ENCODE assay signal across 10 cellular contexts in the genomic region with DNA sequence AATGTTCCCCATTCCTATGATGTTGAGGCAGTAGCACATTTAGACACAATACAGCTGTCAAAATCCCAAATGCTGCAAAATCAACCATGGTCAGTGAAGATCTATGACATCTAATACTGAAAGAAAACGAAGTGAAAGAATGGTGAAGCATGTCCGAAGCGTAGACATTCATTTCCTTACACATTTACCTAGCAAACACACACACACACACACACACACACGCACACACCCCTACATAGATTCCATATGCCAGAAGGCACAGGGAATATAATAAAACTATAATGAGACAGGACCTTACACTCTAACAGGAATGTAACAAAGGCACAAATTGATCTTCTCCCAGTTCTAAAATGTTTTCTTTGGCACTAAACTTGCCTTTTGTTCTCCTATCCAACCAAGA. TPM values are rescaled to one million over a fixed set of nuclear protein-coding genes. Genes with fewer than 3 reads are reported as not detected.
DNase-seq lines count a peak whose midpoint lies in the region; ATAC-seq, FAIRE-seq and TF ChIP-seq lines count a peak whose summit lies in the region.
"Had no signal": no experiment of that assay in that cellular context is flagged by ENCODE, and none has a peak within 500 bp of the region (broad histone marks: within the 10 kb centered on the region; RNA-seq: fewer than 3 reads in every experiment).

No MANE protein-coding gene starts in this region.

- TF ChIP-seq POLR2A in IMR-90 (IDR thresholded peaks at IDR 0.05; ENCODE audit: low read depth, low read length): no peak

- no peak overlapping the region for H2BK15ac ChIP-seq in IMR-90 (ENCODE audit: low read depth, low read length)

- no CpG with 5 or more reads among the region's 4 CpGs for WGBS in IMR-90 (ENCODE audit: extremely low coverage in 2 of 2, insufficient read length in 1 of 2), 2 experiments
- WGBS in psoas muscle, 3 donors: 61 to 73% (median 65%) methylated on average over 4 of the region's 4 CpGs

- peak overlapping the region; percentile 11; the same call in 1 of the 2 replicates for H2BK20ac ChIP-seq in IMR-90 (ENCODE audit: low read depth, low read length)

- peaks cover 48 to 88% of the 10 kb centered on the region in 2 experiments for H3K79me1 ChIP-seq in IMR-90 (ENCODE audit: low read depth in 1 of 2, low read length in 2 of 2)

- H2BK5ac ChIP-seq in IMR-90 (ENCODE audit: low read depth, low read length, poor library complexity, severe bottlenecking): peak overlapping the region; percentile 57

- no peak overlapping the region for H3K9ac ChIP-seq in IMR-90 (ENCODE audit: low read depth, low read length)

- peak overlapping the region; percentile 7; the same call in 1 of the 2 replicates for H3K4me2 ChIP-seq in IMR-90 (ENCODE audit: low read depth, low read length)

- H3K4me1 ChIP-seq in IMR-90 (ENCODE audit: control insufficient read depth, insufficient read depth, low read length) (peaks cover 16% of the 10 kb centered on the region), psoas muscle (peaks cover 50% of the 10 kb centered on the region)

- H4K91ac ChIP-seq in IMR-90 (ENCODE audit: insufficient read depth, low read depth, low read length): no peak overlapping the region

- in situ Hi-C loops in IMR-90 (cut with MboI; ENCODE audit: low sequenced_read_pairs): no loop called here

- H2AK5ac ChIP-seq in IMR-90 (ENCODE audit: low read depth, low read length): peak overlapping the region; percentile 39; the same call in 1 of the 2 replicates

- peak overlapping the region; percentile 53 for H3K14ac ChIP-seq in IMR-90 (replicated peaks; ENCODE audit: low read depth, low read length)

- no peak overlapping the region for H4K5ac ChIP-seq in IMR-90 (ENCODE audit: low read depth, low read length)

- peak; percentile 60 for ATAC-seq in GM18861 (IDR thresholded peaks at IDR 0.05; ENCODE audit: unreplicated experiment)
- ATAC-seq in HG02588 (IDR thresholded peaks at IDR 0.05; ENCODE audit: unreplicated experiment): peak; percentile 75
- ATAC-seq in IMR-90 (ENCODE audit: low read depth): no peak
- no peak for ATAC-seq in psoas muscle

- no peak overlapping the region for H2AFZ ChIP-seq in IMR-90 (replicated peaks; ENCODE audit: low read length, poor library complexity)

- H3K27ac Mint-ChIP-seq in nephron: peak overlapping the region; percentile 9 to 77 (median 45)

- dilution Hi-C loops in IMR-90 (cut with HindIII; ENCODE audit: low sequenced_read_pairs, unreplicated experiment): no loop called here

- H3K27me3 ChIP-seq in IMR-90 (ENCODE audit: control insufficient read depth, insufficient read depth, low read length) (no peaks in the 10 kb centered on the region), psoas muscle (ENCODE audit: insufficient read depth in 3 of 3, low read length in 2 of 3) (no peaks in the 10 kb centered on the region)
- H3K27me3 ChIP-seq: stomach had no signal

- no peak overlapping the region for H2AK9ac ChIP-seq in IMR-90 (replicated peaks; ENCODE audit: low read depth, low read length, poor library complexity)

- H3K9me3 Mint-ChIP-seq in nephron: no peaks in the 10 kb centered on the region

- H3K4me1 Mint-ChIP-seq in nephron: peaks cover 30% of the 10 kb centered on the region

- peaks cover 17% of the 10 kb centered on the region; the same call in 1 of the 2 replicates for H4K20me1 ChIP-seq in IMR-90 (ENCODE audit: insufficient read depth, low read length)

- peak overlapping the region; percentile 56; the same call in 1 of the 2 replicates for H2BK120ac ChIP-seq in IMR-90 (ENCODE audit: low read depth, low read length)

- CTCF ChIA-PET in IMR-90 (lab: Yijun Ruan, JAX): no interaction called here

- H3K27ac ChIP-seq in IMR-90 (ENCODE audit: insufficient read depth, low read length) (no peak overlapping the region), psoas muscle (no peak overlapping the region)

- no peaks in the 10 kb centered on the region for H3K36me3 Mint-ChIP-seq in nephron (ENCODE audit: low read depth)

- H4K8ac ChIP-seq in IMR-90 (ENCODE audit: low read depth in 2 of 2, low read length in 2 of 2): peak overlapping the region in 1 of 2 experiments; percentile 18; a peak in 3 of 4 replicates

- no peak for DNase-seq in IMR-90
- DNase-seq in globus pallidus (ENCODE audit: low spot score): no peak
- DNase-seq in urothelium cell line (ENCODE audit: low spot score): no peak
- DNase-seq in SK-N-DZ (ENCODE audit: low spot score): no peak
- no peak for DNase-seq in psoas muscle
- DNase-seq: NCI-H1105 treated with DMSO at 0.1 percent for 48 hours, stomach had no signal

- TF ChIP-seq CTCF in IMR-90 (conservative IDR thresholded peaks at IDR 0.05; ENCODE audit: low read depth, low read length) (no peak), nephron (IDR thresholded peaks at IDR 0.05; ENCODE audit: unreplicated experiment in 3 of 3) (no peak), psoas muscle (IDR thresholded peaks at IDR 0.05) (no peak)

- H3K18ac ChIP-seq in IMR-90 (ENCODE audit: low read depth, low read length): peak overlapping the region; percentile 12; the same call in 1 of the 2 replicates

- H3K9me3 ChIP-seq in IMR-90 (ENCODE audit: control insufficient read depth, insufficient read depth, low read length) (no peaks in the 10 kb centered on the region), psoas muscle (no peaks in the 10 kb centered on the region)
- H3K9me3 ChIP-seq: stomach had no signal

- H3K4me3 Mint-ChIP-seq in nephron: no peak overlapping the region

- H3K56ac ChIP-seq in IMR-90 (ENCODE audit: extremely low read depth, insufficient read depth, low read length): no peak overlapping the region

- no peak for FAIRE-seq in urothelium cell line (lab: Jason Lieb, UNC)

- no peak for TF ChIP-seq RAD21 in IMR-90 (IDR thresholded peaks at IDR 0.05; ENCODE audit: low read length)

- intact Hi-C loops in IMR-90 (cut with micrococcal nuclease): no loop called here
- intact Hi-C loops in psoas muscle (cut with DNase I): loop anchor here in 1 of 2 donors (2.0 kb wide), 1 partner anchor 33 kb away; a partner anchor contains a TSS

- POLR2A ChIA-PET in IMR-90 (lab: Charles Lee; ENCODE audit: unreplicated experiment): no interaction called here

- no peaks in the 10 kb centered on the region for H3K27me3 Mint-ChIP-seq in nephron (ENCODE audit: low read depth)

- H3K4me3 ChIP-seq in IMR-90 (ENCODE audit: insufficient read depth, low read depth, low read length) (no peak overlapping the region), psoas muscle (no peak overlapping the region)

- peak overlapping the region; percentile 14; the same call in 1 of the 2 replicates for H3K4ac ChIP-seq in IMR-90 (ENCODE audit: low read depth, low read length)

- BruUV-seq in IMR-90 (replicated peaks; lab: Mats Ljungman, UMichigan): no TSS peak

- no peak overlapping the region for H3K23ac ChIP-seq in IMR-90 (ENCODE audit: low read depth, low read length)

- H3K36me3 ChIP-seq in IMR-90 (ENCODE audit: control insufficient read depth, insufficient read depth, low read length) (no peaks in the 10 kb centered on the region), psoas muscle (ENCODE audit: insufficient read depth in 1 of 2, low read depth in 1 of 2) (no peaks in the 10 kb centered on the region)
- H3K36me3 ChIP-seq: stomach had no signal

- H3K9me1 ChIP-seq in IMR-90 (ENCODE audit: insufficient read depth, low read length): peaks cover 19% of the 10 kb centered on the region

TF ChIP-seq in IMR-90, 13 proteins besides CTCF, POLR2A, EP300 and RAD21:
- TF ChIP-seq RFX5 (IDR thresholded peaks at IDR 0.05; ENCODE audit: low read depth, low read length) (no peak), MAZ (IDR thresholded peaks at IDR 0.05; ENCODE audit: borderline replicate concordance, low read depth, low read length) (no peak), NFE2L2 (IDR thresholded peaks at IDR 0.05; ENCODE audit: low read depth, low read length) (no peak), CEBPB (IDR thresholded peaks at IDR 0.05; ENCODE audit: low read depth, low read length) (no peak), BHLHE40 (IDR thresholded peaks at IDR 0.05; ENCODE audit: low read depth, low read length) (no peak), FOS (IDR thresholded peaks at IDR 0.05; ENCODE audit: low read depth, low read length) (no peak), SMC3 (IDR thresholded peaks at IDR 0.05; ENCODE audit: low read depth, low read length) (no peak), MXI1 (IDR thresholded peaks at IDR 0.05; ENCODE audit: borderline replicate concordance, low read depth, low read length) (no peak)
- TF ChIP-seq, protein P1, sequence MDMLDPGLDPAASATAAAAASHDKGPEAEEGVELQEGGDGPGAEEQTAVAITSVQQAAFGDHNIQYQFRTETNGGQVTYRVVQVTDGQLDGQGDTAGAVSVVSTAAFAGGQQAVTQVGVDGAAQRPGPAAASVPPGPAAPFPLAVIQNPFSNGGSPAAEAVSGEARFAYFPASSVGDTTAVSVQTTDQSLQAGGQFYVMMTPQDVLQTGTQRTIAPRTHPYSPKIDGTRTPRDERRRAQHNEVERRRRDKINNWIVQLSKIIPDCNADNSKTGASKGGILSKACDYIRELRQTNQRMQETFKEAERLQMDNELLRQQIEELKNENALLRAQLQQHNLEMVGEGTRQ (IDR thresholded peaks at IDR 0.05; ENCODE audit: low read depth, low read length): no peak

RNA-seq across cellular contexts. Expression of a gene that starts 32.4 kb away (rescaled TPM):
- total RNA-seq in IMR-90 (2012; rRNA removed) (30.8 and 44.2 TPM in 2 replicates), psoas muscle (10 to 100 TPM; 14.5 to 40.1 (median 23.0) TPM)
- polyA plus RNA-seq in IMR-90 (2012; rRNA removed) (18.1 and 21.8 TPM in 2 replicates), psoas muscle (10 to 100 TPM in 2 of 3 donors, 1 to 10 TPM in 1; 9.2 to 31.6 (median 11.3) TPM)
- polyA plus RNA-seq in IMR-90 (2012; cell fraction: cytosol; rRNA removed): 6.1 and 9.9 TPM in 2 replicates
- polyA plus RNA-seq in IMR-90 (2012; cell fraction: nucleus; rRNA removed; ENCODE audit: low replicate concordance): 6.3 and 15.2 TPM in 2 replicates
- 10.8 and 12.3 TPM in 2 replicates for polyA plus RNA-seq in SK-N-DZ (2014; cell fraction: cytosol; rRNA removed)
- polyA plus RNA-seq in SK-N-DZ (2014; cell fraction: nucleus; rRNA removed): 7.9 and 13.5 TPM in 2 replicates

Comparison
In these comparisons a context has a peak if more than half of its experiments do, and no peak if none do; other contexts are left out.
1. ATAC-seq: peak in GM18861 (single experiment) and HG02588 (single experiment); none in IMR-90 (single experiment) and psoas muscle (0 of 4).